ENCODE assay signal across 12 cellular contexts in the genomic region with DNA sequence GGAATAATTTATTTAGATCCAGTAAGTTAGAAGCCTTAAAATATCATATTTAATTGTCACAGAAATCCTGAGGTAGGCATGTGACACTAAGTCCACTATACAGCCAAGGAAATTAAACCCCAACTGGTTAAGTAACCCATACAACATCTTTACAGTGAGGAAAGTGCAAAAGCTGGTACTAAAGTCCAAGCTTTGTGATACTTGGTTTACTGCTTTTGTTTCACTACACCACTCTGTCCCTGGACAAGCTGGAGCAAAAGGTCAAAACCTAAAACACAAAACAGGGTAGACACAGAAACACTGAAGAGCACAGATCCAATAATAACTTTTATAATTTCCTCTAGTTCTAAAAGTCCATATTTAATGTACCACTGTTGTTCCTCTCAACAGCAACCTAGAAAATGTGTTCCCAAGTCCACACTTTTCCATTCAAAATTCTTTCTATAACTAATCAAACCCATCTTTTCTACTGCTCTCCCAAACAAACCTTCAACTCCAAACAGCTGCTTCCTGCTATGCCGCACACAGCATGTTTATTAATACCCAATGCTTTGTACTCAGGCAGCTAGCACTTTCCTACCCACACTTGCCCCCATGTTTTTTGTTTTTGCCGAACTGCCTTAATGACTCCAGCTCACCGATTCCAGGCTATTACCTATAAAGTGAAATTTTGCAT.
DNase-seq lines count a peak whose midpoint lies in the region; ATAC-seq, FAIRE-seq and TF ChIP-seq lines count a peak whose summit lies in the region.
"Had no signal": no experiment of that assay in that cellular context is flagged by ENCODE, and none has a peak within 500 bp of the region (broad histone marks: within the 10 kb centered on the region; RNA-seq: fewer than 3 reads in every experiment).

No MANE protein-coding gene starts in this region.

- H3K9me3 Mint-ChIP-seq in HFFc6 (no peaks in the 10 kb centered on the region), brain (no peaks in the 10 kb centered on the region)
- no peaks in the 10 kb centered on the region for H3K9me3 Mint-ChIP-seq in naive thymus-derived CD8-positive, alpha-beta T cell

- H3K4me1 Mint-ChIP-seq in HFFc6 (ENCODE audit: low read depth) (peaks cover 80% of the 10 kb centered on the region), brain (peaks cover 77% of the 10 kb centered on the region)
- H3K4me1 Mint-ChIP-seq in naive thymus-derived CD8-positive, alpha-beta T cell: peaks cover 26 to 87% (median 68%) of the 10 kb centered on the region in 4 donors

- H3K36me3 Mint-ChIP-seq in HFFc6 (ENCODE audit: low read depth) (no peaks in the 10 kb centered on the region), brain (no peaks in the 10 kb centered on the region)
- peaks cover 0 to 4% (median 0%) of the 10 kb centered on the region in 3 donors for H3K36me3 Mint-ChIP-seq in naive thymus-derived CD8-positive, alpha-beta T cell

- H3K27me3 Mint-ChIP-seq in HFFc6 (ENCODE audit: insufficient read depth) (peaks cover 4% of the 10 kb centered on the region; the same call in 1 of the 2 replicates), brain (no peaks in the 10 kb centered on the region)
- no peaks in the 10 kb centered on the region for H3K27me3 Mint-ChIP-seq in naive thymus-derived CD8-positive, alpha-beta T cell

- FAIRE-seq in D721Med (lab: Jason Lieb, UNC): no peak
- FAIRE-seq: keratinocyte had no signal

- POLR2A ChIA-PET in naive thymus-derived CD8-positive, alpha-beta T cell (lab: Charles Lee): no interaction called here

- DNase-seq in Ammon's horn (ENCODE audit: low spot score): peak; percentile 13
- no peak for DNase-seq in HFFc6
- DNase-seq in naive thymus-derived CD8-positive, alpha-beta T cell: no peak
- DNase-seq in D721Med (ENCODE audit: insufficient read length, low spot score): no peak
- DNase-seq: activated CD4-positive, CD25-positive, alpha-beta regulatory T cell treated with anti-CD3 and anti-CD28 coated beads, Interleukin-2, amount 50 U/mL, for 72 hours; NCI-H524 treated with DMSO at 0.1 percent for 48 hours; stimulated activated CD4-positive, alpha-beta T cell treated with anti-CD3 and anti-CD28 coated beads, Interleukin-4, amount 100 ng/mL, for 1 hour had no signal

- peak overlapping the region; percentile 3; the same call in 1 of the 2 replicates for H3K27ac Mint-ChIP-seq in HFFc6
- peak overlapping the region in 3 of 5 experiments; percentile 15 to 32 (median 32) for H3K27ac Mint-ChIP-seq in brain
- peak overlapping the region in 8 of 10 donors; percentile 5 to 84 (median 54) for H3K27ac Mint-ChIP-seq in naive thymus-derived CD8-positive, alpha-beta T cell

- no peak for TF ChIP-seq CTCF in HFFc6 (IDR thresholded peaks at IDR 0.05)
- TF ChIP-seq CTCF in brain (conservative IDR thresholded peaks at IDR 0.05): no peak
- no peak for TF ChIP-seq CTCF in D721Med (IDR thresholded peaks at IDR 0.05; ENCODE audit: insufficient read depth, missing control alignments)

- no peak for ATAC-seq in naive thymus-derived CD8-positive, alpha-beta T cell
- ATAC-seq in GM21526 (IDR thresholded peaks at IDR 0.05; ENCODE audit: low FRiP score, unreplicated experiment) (no peak), HG03095 (IDR thresholded peaks at IDR 0.05; ENCODE audit: unreplicated experiment) (no peak), HG03571 (IDR thresholded peaks at IDR 0.05; ENCODE audit: unreplicated experiment) (no peak)

- no peak overlapping the region for H3K4me3 Mint-ChIP-seq in HFFc6
- peak overlapping the region in 3 of 5 experiments; percentile 4 to 20 (median 15) for H3K4me3 Mint-ChIP-seq in brain
- H3K4me3 Mint-ChIP-seq in naive thymus-derived CD8-positive, alpha-beta T cell: peak overlapping the region in 8 of 10 donors; percentile 1 to 60 (median 25)

Comparison
In these comparisons a context has a peak if more than half of its experiments do, and no peak if none do; other contexts are left out.
1. H3K27ac Mint-ChIP-seq: peak in every context shown above with its lines; median percentile 54 in naive thymus-derived CD8-positive, alpha-beta T cell; 32 in brain; 3 in HFFc6.